In genomic region chr3:118987466-118987865, GRCh38 we compare ENCODE assay signal across 10 cellular contexts. TPM values are rescaled to one million over a fixed set of nuclear protein-coding genes. Genes with fewer than 3 reads are reported as not detected.
A peak's percentile ranks its signal among the peaks of the same experiment; 100 is the strongest.
DNase-seq lines count a peak whose midpoint lies in the region; ATAC-seq and TF ChIP-seq lines count a peak whose summit lies in the region.
"Had no signal": no experiment of that assay in that cellular context is flagged by ENCODE, and none has a peak within 500 bp of the region (broad histone marks: within the 10 kb centered on the region; RNA-seq: fewer than 3 reads in every experiment).

No MANE protein-coding gene starts in this region.

- intact Hi-C loops in left ventricle myocardium inferior (cut with micrococcal nuclease): no loop called here
- intact Hi-C loops in sciatic nerve (cut with DNase I): no loop called here

- peaks cover 53% of the 10 kb centered on the region for H3K4me1 ChIP-seq in left ventricle myocardium inferior

- DNase-seq in G401 (ENCODE audit: low spot score): peak; percentile 38
- peak; percentile 36 for DNase-seq in astrocyte of the cerebellum (ENCODE audit: low read depth)
- DNase-seq in left ventricle myocardium inferior: peak; percentile 42
- DNase-seq in sciatic nerve (ENCODE audit: low spot score): peak; percentile 88
- no peak for DNase-seq in NCI-H1417 (lab: John Stamatoyannopoulos, UW)
- no peak for DNase-seq in stimulated activated CD4-positive, alpha-beta T cell treated with anti-CD3 and anti-CD28 coated beads, Interleukin-1b, Interleukin-23, amount 100 ng/mL, for 48 hours
- no peak for DNase-seq in OCI-M2 (lab: John Stamatoyannopoulos, UW; ENCODE audit: unreplicated experiment)
- DNase-seq: NCI-H774; stimulated activated CD4-positive, alpha-beta T cell treated with anti-CD3 and anti-CD28 coated beads, Interleukin-4, amount 100 ng/mL, for 4 hours had no signal

- peak overlapping the region; percentile 62 for H3K27ac ChIP-seq in left ventricle myocardium inferior (replicated peaks)

- H3K9me3 ChIP-seq in left ventricle myocardium inferior (replicated peaks): no peaks in the 10 kb centered on the region

- in situ Hi-C loops in G401 (cut with HindIII; ENCODE audit: low sequenced_read_pairs): no loop called here
- in situ Hi-C loops in astrocyte of the cerebellum (cut with HindIII; ENCODE audit: low sequenced_read_pairs): no loop called here

- ATAC-seq in sciatic nerve: peak; percentile 67
- no peak for ATAC-seq in GM18498 (IDR thresholded peaks at IDR 0.05; ENCODE audit: unreplicated experiment)

- H3K4me3 ChIP-seq in astrocyte of the cerebellum (ENCODE audit: low read depth, low read length) (no peak overlapping the region), left ventricle myocardium inferior (no peak overlapping the region)

- TF ChIP-seq CTCF in astrocyte of the cerebellum (IDR thresholded peaks at IDR 0.05; ENCODE audit: low read depth, low read length, missing control alignments) (no peak), left ventricle myocardium inferior (IDR thresholded peaks at IDR 0.05; ENCODE audit: borderline replicate concordance) (no peak)

- no peaks in the 10 kb centered on the region for H3K36me3 ChIP-seq in left ventricle myocardium inferior

- H3K27me3 ChIP-seq in left ventricle myocardium inferior (ENCODE audit: low read depth): no peaks in the 10 kb centered on the region

RNA-seq across cellular contexts. Expression of gene IGSF11, which starts 47.2 kb away (rescaled TPM):
- not detected in 2 replicates for total RNA-seq in G401 (2014; rRNA removed; shearing (Covaris generic))
- total RNA-seq in left ventricle myocardium inferior: 2.1 TPM
- total RNA-seq in sciatic nerve: 19.8 TPM

Comparison
In these comparisons a context has a peak if more than half of its experiments do, and no peak if none do; other contexts are left out.
1. DNase-seq: peak in G401 (single experiment), astrocyte of the cerebellum (single experiment), left ventricle myocardium inferior (single experiment) and sciatic nerve (single experiment); none in NCI-H1417 (0 of 3), stimulated activated CD4-positive, alpha-beta T cell treated with anti-CD3 and anti-CD28 coated beads, Interleukin-1b, Interleukin-23, amount 100 ng/mL, for 48 hours (single experiment) and OCI-M2 (single experiment).